Comparison of ENCODE assay signal across 11 cellular contexts in genomic region chr12:51905507-51906438, GRCh38. TPM values are rescaled to one million over a fixed set of nuclear protein-coding genes. Genes with fewer than 3 reads are reported as not detected.
DNase-seq lines count a peak whose midpoint lies in the region; ATAC-seq and TF ChIP-seq lines count a peak whose summit lies in the region.
"Had no signal": no experiment of that assay in that cellular context is flagged by ENCODE, and none has a peak within 500 bp of the region (broad histone marks: within the 10 kb centered on the region; RNA-seq: fewer than 3 reads in every experiment).

No MANE protein-coding gene starts in this region.

- H3K4me3 ChIP-seq in HUES6 (ENCODE audit: low read depth, low read length): no peak overlapping the region
- peak overlapping the region in 1 of 2 donors; percentile 24 for H3K4me3 ChIP-seq in cardiac fibroblast (replicated peaks in 1 of 2; ENCODE audit: low read depth in 2 of 2, low read length in 2 of 2)
- H3K4me3 ChIP-seq in stomach: peak overlapping the region in 1 of 4 donors; percentile 57
- H3K4me3 ChIP-seq: cardiac muscle cell had no signal

- peaks cover 19% of the 10 kb centered on the region for H3K27me3 Mint-ChIP-seq in activated naive CD4-positive, alpha-beta T cell treated with anti-CD3 and anti-CD28 coated beads for 36 hours (ENCODE audit: low read depth)

- H3K27me3 ChIP-seq in HUES6 (ENCODE audit: control insufficient read depth, insufficient read depth, low read length): peaks cover 54% of the 10 kb centered on the region
- peaks cover 0 to 43% (median 19%) of the 10 kb centered on the region in 3 donors for H3K27me3 ChIP-seq in stomach

- CTCF ChIA-PET in activated naive CD4-positive, alpha-beta T cell treated with anti-CD3 and anti-CD28 coated beads for 36 hours (lab: Charles Lee): interaction anchor here (2.1 kb wide), 1 partner anchor 21 kb away, joined by 5 read pairs; no protein-coding TSS in a partner anchor

- intact Hi-C loops in left colon (cut with DNase I, micrococcal nuclease): no loop called here
- intact Hi-C loops in stomach (cut with DNase I; ENCODE audit: low total_unique reads): no loop called here
- intact Hi-C loops in activated naive CD4-positive, alpha-beta T cell treated with anti-CD3 and anti-CD28 coated beads for 36 hours (cut with micrococcal nuclease): no loop called here

- ATAC-seq in left colon: peak; percentile 55
- no peak for ATAC-seq in HG02973 (IDR thresholded peaks at IDR 0.05; ENCODE audit: unreplicated experiment)
- no peak for ATAC-seq in HG03378 (IDR thresholded peaks at IDR 0.05; ENCODE audit: unreplicated experiment)

- H3K27ac ChIP-seq in HUES6 (ENCODE audit: low read depth, low read length) (peak overlapping the region; percentile 14; the same call in 1 of the 2 replicates), stomach (peak overlapping the region; percentile 81 to 91 (median 87))
- H3K27ac ChIP-seq: cardiac muscle cell had no signal

- peaks cover 12% of the 10 kb centered on the region; the same call in 1 of the 2 replicates for H3K4me1 ChIP-seq in HUES6 (ENCODE audit: control insufficient read depth, insufficient read depth, low read length)
- peaks cover 14 to 36% (median 23%) of the 10 kb centered on the region in 4 donors for H3K4me1 ChIP-seq in stomach

- no peak for TF ChIP-seq POLR2A in stomach (IDR thresholded peaks at IDR 0.05)

- no peak overlapping the region for H3K4me3 Mint-ChIP-seq in activated naive CD4-positive, alpha-beta T cell treated with anti-CD3 and anti-CD28 coated beads for 36 hours
- H3K4me3 Mint-ChIP-seq: activated CD4-positive, alpha-beta T cell treated with anti-CD3 and anti-CD28 coated beads, Interleukin-2, amount 10 ng/mL, durations not matched to agents 7 days and 5 days had no signal

- H3K36me3 ChIP-seq in HUES6 (ENCODE audit: control insufficient read depth, insufficient read depth, low read length): no peaks in the 10 kb centered on the region
- H3K36me3 ChIP-seq in stomach: no peaks in the 10 kb centered on the region
- H3K36me3 ChIP-seq: cardiac muscle cell had no signal

- WGBS in stomach, 5 donors: 49 to 60% (median 53%) methylated on average over 17 of the region's 17 CpGs

- H3K9ac ChIP-seq in HUES6 (ENCODE audit: low read length): peak overlapping the region; percentile 25

- H3K9me3 ChIP-seq in HUES6 (ENCODE audit: control insufficient read depth, insufficient read depth, low read depth, low read length) (no peaks in the 10 kb centered on the region), stomach (no peaks in the 10 kb centered on the region)

- H3K4me1 Mint-ChIP-seq in activated naive CD4-positive, alpha-beta T cell treated with anti-CD3 and anti-CD28 coated beads for 36 hours (ENCODE audit: low read depth): no peaks in the 10 kb centered on the region
- H3K4me1 Mint-ChIP-seq: activated CD4-positive, alpha-beta T cell treated with anti-CD3 and anti-CD28 coated beads, Interleukin-2, amount 10 ng/mL, durations not matched to agents 7 days and 5 days had no signal

- H3K36me3 Mint-ChIP-seq in activated naive CD4-positive, alpha-beta T cell treated with anti-CD3 and anti-CD28 coated beads for 36 hours (ENCODE audit: low read depth): no peaks in the 10 kb centered on the region

- peak; percentile 89 to 90 for DNase-seq in cardiac fibroblast (ENCODE audit: low read depth in 2 of 2)
- peak; percentile 85 to 87 for DNase-seq in left colon
- DNase-seq in stomach: peak; percentile 52
- DNase-seq in GF-D8 (lab: John Stamatoyannopoulos, UW): no peak
- DNase-seq in activated naive CD4-positive, alpha-beta T cell treated with anti-CD3 and anti-CD28 coated beads for 36 hours: no peak
- DNase-seq: activated CD4-positive, alpha-beta T cell treated with anti-CD3 and anti-CD28 coated beads, Interleukin-2, amount 10 ng/mL, durations not matched to agents 7 days and 5 days; NCI-H526 treated with DMSO at 0.1 percent for 48 hours had no signal

- TF ChIP-seq CTCF in cardiac fibroblast (IDR thresholded peaks at IDR 0.05; ENCODE audit: low read depth, low read length): no peak
- no peak for TF ChIP-seq CTCF in stomach (IDR thresholded peaks at IDR 0.05)

- no peak overlapping the region for H3K27ac Mint-ChIP-seq in activated naive CD4-positive, alpha-beta T cell treated with anti-CD3 and anti-CD28 coated beads for 36 hours
- H3K27ac Mint-ChIP-seq: activated CD4-positive, alpha-beta T cell treated with anti-CD3 and anti-CD28 coated beads, Interleukin-2, amount 10 ng/mL, durations not matched to agents 7 days and 5 days had no signal

- no peaks in the 10 kb centered on the region for H3K9me3 Mint-ChIP-seq in activated naive CD4-positive, alpha-beta T cell treated with anti-CD3 and anti-CD28 coated beads for 36 hours
- H3K9me3 Mint-ChIP-seq: activated CD4-positive, alpha-beta T cell treated with anti-CD3 and anti-CD28 coated beads, Interleukin-2, amount 10 ng/mL, durations not matched to agents 7 days and 5 days had no signal

- TF ChIP-seq EP300 in stomach (IDR thresholded peaks at IDR 0.05): no peak

RNA-seq across cellular contexts. Expression of gene ACVRL1, which starts 1.5 kb away (rescaled TPM):
- 100 to 1,000 TPM; 188 to 214 TPM for total RNA-seq in left colon
- 100 to 1,000 TPM in 2 of 5 donors, 10 to 100 TPM in 3; 36.2 to 117 (median 62.4) TPM for total RNA-seq in stomach
- polyA plus RNA-seq in stomach: 10 to 100 TPM; 11.0 to 20.8 (median 13.3) TPM
- total RNA-seq in activated naive CD4-positive, alpha-beta T cell treated with anti-CD3 and anti-CD28 coated beads for 36 hours: not detected
- total RNA-seq: activated CD4-positive, alpha-beta T cell treated with anti-CD3 and anti-CD28 coated beads, Interleukin-2, amount 10 ng/mL, durations not matched to agents 7 days and 5 days had no signal
- polyA plus RNA-seq: cardiac muscle cell had no signal

RNA-seq across cellular contexts. Expression of gene ANKRD33, which starts 17.9 kb away (rescaled TPM):
- total RNA-seq in left colon (not detected), stomach (not detected)
- polyA plus RNA-seq in stomach: not detected
- not detected for total RNA-seq in activated naive CD4-positive, alpha-beta T cell treated with anti-CD3 and anti-CD28 coated beads for 36 hours
- total RNA-seq: activated CD4-positive, alpha-beta T cell treated with anti-CD3 and anti-CD28 coated beads, Interleukin-2, amount 10 ng/mL, durations not matched to agents 7 days and 5 days had no signal
- polyA plus RNA-seq: cardiac muscle cell had no signal

RNA-seq across cellular contexts. Expression of gene ACVR1B, which starts 45.7 kb away (rescaled TPM):
- total RNA-seq in left colon (10 to 100 TPM; 67.6 to 84.7 TPM), stomach (10 to 100 TPM; 23.9 to 53.1 (median 31.3) TPM)
- polyA plus RNA-seq in stomach: 1 to 10 TPM; 8.3 to 9.5 (median 9.1) TPM
- total RNA-seq in activated naive CD4-positive, alpha-beta T cell treated with anti-CD3 and anti-CD28 coated beads for 36 hours: 1 to 10 TPM; 8.7 to 9.1 TPM

RNA-seq across cellular contexts. Expression of gene FIGNL2, which starts 57.3 kb away (rescaled TPM):
- under 1 TPM; 0.24 to 0.36 TPM for total RNA-seq in left colon
- total RNA-seq in stomach: 1 to 10 TPM in 1 of 5 donors, under 1 TPM in 2, not detected in 2; under 0.01 to 1.4 (median 0.73) TPM
- under 1 TPM in 2 of 3 donors, not detected in 1; 0.10 to 0.12 TPM for polyA plus RNA-seq in stomach
- under 1 TPM; 0.25 to 0.36 TPM for total RNA-seq in activated naive CD4-positive, alpha-beta T cell treated with anti-CD3 and anti-CD28 coated beads for 36 hours

Comparison
In these comparisons a context has a peak if more than half of its experiments do, and no peak if none do; other contexts are left out.
1. DNase-seq: peak in cardiac fibroblast (2 of 2), left colon (2 of 2) and stomach (single experiment); none in GF-D8 (single experiment) and activated naive CD4-positive, alpha-beta T cell treated with anti-CD3 and anti-CD28 coated beads for 36 hours (single experiment).
2. RNA of gene ACVRL1, which starts 1.5 kb away (total RNA-seq): 188 to 214 TPM in left colon and 36.2 to 117 TPM in stomach; not detected in activated naive CD4-positive, alpha-beta T cell treated with anti-CD3 and anti-CD28 coated beads for 36 hours; every median in the first group is over 10 times any median in the second.